ENCODE assay signal across 26 cellular contexts in genomic region chr5:102946971-102947370, GRCh38.
"Had no signal": no experiment of that assay in that cellular context is flagged by ENCODE, and none has a peak within 500 bp of the region (broad histone marks: within the 10 kb centered on the region; RNA-seq: fewer than 3 reads in every experiment).

No MANE protein-coding gene starts in this region.

- ATAC-seq: activated CD8-positive, alpha-beta T cell treated with anti-CD3 and anti-CD28 coated beads, Interleukin-2, amount 10 ng/mL, durations not matched to agents 7 days and 5 days had no signal

- DNase-seq: activated CD4-positive, alpha-beta T cell treated with anti-CD3 and anti-CD28 coated beads for 48 hours; activated CD4-positive, alpha-beta T cell treated with anti-CD3 and anti-CD28 coated beads, Interleukin-2, amount 50 U/mL, for 4 hours; activated CD4-positive, CD25-positive, alpha-beta regulatory T cell treated with anti-CD3 and anti-CD28 coated beads, Interleukin-2, amount 50 U/mL, for 72 hours; activated CD8-positive, alpha-beta memory T cell treated with anti-CD3 and anti-CD28 coated beads, Interleukin-2, amount 50 U/mL, for 48 hours; activated CD8-positive, alpha-beta T cell treated with anti-CD3 and anti-CD28 coated beads, Interleukin-2, amount 10 ng/mL, durations not matched to agents 7 days and 5 days; activated effector memory CD4-positive, alpha-beta T cell treated with Interleukin-2 at 50 U/mL for 16 hours; activated naive CD4-positive, alpha-beta T cell; activated T-cell treated with anti-CD3 and anti-CD28 coated beads, Interleukin-2, amount 50 U/mL, for 24 hours; aorta; MV-4-11; NCI-H1092 treated with DMSO at 0.1 percent for 48 hours; NCI-H1417 treated with DMSO at 0.1 percent for 48 hours; NCI-H1694; NCI-H2029 treated with DMSO at 0.1 percent for 48 hours; NCI-H345; NCI-H510A; NCI-H526 treated with DMSO at 0.1 percent for 48 hours; NCI-H82; SJCRH30; SK-N-SH; SW 1271 had no signal

- H3K27ac ChIP-seq: KMS-11, SJCRH30 had no signal

- H3K4me3 ChIP-seq: SJCRH30 had no signal

- H3K4me3 Mint-ChIP-seq: activated CD8-positive, alpha-beta T cell treated with anti-CD3 and anti-CD28 coated beads, Interleukin-2, amount 10 ng/mL, durations not matched to agents 7 days and 5 days; activated naive CD4-positive, alpha-beta T cell treated with anti-CD3 and anti-CD28 coated beads, Interleukin-2, amount 50 U/mL, for 24 hours; activated T-cell treated with anti-CD3 and anti-CD28 coated beads, Interleukin-2, amount 50 U/mL, for 24 hours; activated T-helper 1 cell treated with anti-CD3 and anti-CD28 coated beads, Interleukin-12 subunit alpha, Interleukin-12 subunit beta, Interleukin-2, Interleukin-4 antibody, amounts not matched to agents 30 ng/mL and 10 ng/mL and 1 ng/mL, durations not matched to agents 14 hours and 24 hours and 36 hours; central memory CD8-positive, alpha-beta T cell; T-helper 1 cell treated with Interleukin-12 subunit alpha and Interleukin-12 subunit beta and Interleukin-4 antibody, amounts not matched to agents 30 μg/mL and 1 μg/mL, for 36 hours had no signal

- H3K9ac ChIP-seq: KMS-11, SK-N-SH had no signal

- H3K4me1 Mint-ChIP-seq: activated naive CD4-positive, alpha-beta T cell treated with anti-CD3 and anti-CD28 coated beads, Interleukin-2, amount 50 U/mL, for 24 hours; central memory CD8-positive, alpha-beta T cell had no signal

- H3K27me3 Mint-ChIP-seq: activated naive CD4-positive, alpha-beta T cell treated with anti-CD3 and anti-CD28 coated beads, Interleukin-2, amount 50 U/mL, for 24 hours; activated T-cell treated with anti-CD3 and anti-CD28 coated beads, Interleukin-2, amount 50 U/mL, for 24 hours; central memory CD8-positive, alpha-beta T cell had no signal

- H3K9me3 ChIP-seq: SJCRH30, SK-N-SH had no signal

- H3K27me3 ChIP-seq: SJCRH30 had no signal

- H3K9me3 Mint-ChIP-seq: activated naive CD4-positive, alpha-beta T cell treated with anti-CD3 and anti-CD28 coated beads, Interleukin-2, amount 50 U/mL, for 24 hours; activated T-cell treated with anti-CD3 and anti-CD28 coated beads, Interleukin-2, amount 50 U/mL, for 24 hours; activated T-helper 1 cell treated with anti-CD3 and anti-CD28 coated beads, Interleukin-12 subunit alpha, Interleukin-12 subunit beta, Interleukin-2, Interleukin-4 antibody, amounts not matched to agents 30 ng/mL and 10 ng/mL and 1 ng/mL, durations not matched to agents 14 hours and 24 hours and 36 hours; central memory CD8-positive, alpha-beta T cell; T-helper 1 cell treated with Interleukin-12 subunit alpha and Interleukin-12 subunit beta and Interleukin-4 antibody, amounts not matched to agents 30 μg/mL and 1 μg/mL, for 36 hours had no signal

- H3K4me2 ChIP-seq: KMS-11, SK-N-SH had no signal

- H3K27ac Mint-ChIP-seq: activated CD8-positive, alpha-beta T cell treated with anti-CD3 and anti-CD28 coated beads, Interleukin-2, amount 10 ng/mL, durations not matched to agents 7 days and 5 days; activated naive CD4-positive, alpha-beta T cell treated with anti-CD3 and anti-CD28 coated beads, Interleukin-2, amount 50 U/mL, for 24 hours; activated T-cell treated with anti-CD3 and anti-CD28 coated beads, Interleukin-2, amount 50 U/mL, for 24 hours; activated T-helper 1 cell treated with anti-CD3 and anti-CD28 coated beads, Interleukin-12 subunit alpha, Interleukin-12 subunit beta, Interleukin-2, Interleukin-4 antibody, amounts not matched to agents 30 ng/mL and 10 ng/mL and 1 ng/mL, durations not matched to agents 14 hours and 24 hours and 36 hours; T-helper 1 cell treated with Interleukin-12 subunit alpha and Interleukin-12 subunit beta and Interleukin-4 antibody, amounts not matched to agents 30 μg/mL and 1 μg/mL, for 36 hours had no signal
